Comparison of ENCODE assay signal across 10 cellular contexts in genomic region chr2:74816540-74817331, GRCh38. TPM values are rescaled to one million over a fixed set of nuclear protein-coding genes. Genes with fewer than 3 reads are reported as not detected.
DNase-seq lines count a peak whose midpoint lies in the region; ATAC-seq, FAIRE-seq and TF ChIP-seq lines count a peak whose summit lies in the region.
"Had no signal": no experiment of that assay in that cellular context is flagged by ENCODE, and none has a peak within 500 bp of the region (broad histone marks: within the 10 kb centered on the region; RNA-seq: fewer than 3 reads in every experiment).

No MANE protein-coding gene starts in this region.

- H3K4me3 ChIP-seq in neutrophil (ENCODE audit: low read depth in 1 of 2, low read length in 1 of 2): peak overlapping the region; percentile 53

- no peaks in the 10 kb centered on the region for H3K9me3 ChIP-seq in neutrophil

- H3K4me1 ChIP-seq in neutrophil (ENCODE audit: control insufficient read depth in 1 of 2, insufficient read depth in 1 of 2, low read depth in 1 of 2, low read length in 1 of 2): peaks cover 46 to 49% of the 10 kb centered on the region in 2 experiments

- no peaks in the 10 kb centered on the region for H3K9me3 Mint-ChIP-seq in activated B cell treated with CpG ODN at 0.5 μM for 24 hours
- H3K9me3 Mint-ChIP-seq: activated naive CD8-positive, alpha-beta T cell treated with anti-CD3 and anti-CD28 coated beads, Interleukin-2, amount 50 U/mL, for 24 hours; WTC11 had no signal

- peak overlapping the region; percentile 94 for H3K27ac ChIP-seq in neutrophil

- H3K27me3 Mint-ChIP-seq in activated B cell treated with CpG ODN at 0.5 μM for 24 hours: no peaks in the 10 kb centered on the region

- ATAC-seq in GM18907 (IDR thresholded peaks at IDR 0.05; ENCODE audit: unreplicated experiment) (peak; percentile 73), activated B cell treated with CpG ODN at 0.5 μM for 24 hours (ENCODE audit: low read depth) (no peak), HG02610 (IDR thresholded peaks at IDR 0.05; ENCODE audit: unreplicated experiment) (no peak), GM21723 (IDR thresholded peaks at IDR 0.05; ENCODE audit: unreplicated experiment) (no peak), GM21447 (IDR thresholded peaks at IDR 0.05; ENCODE audit: unreplicated experiment) (no peak)
- ATAC-seq: activated naive CD8-positive, alpha-beta T cell treated with anti-CD3 and anti-CD28 coated beads, Interleukin-2, amount 50 U/mL, for 24 hours; WTC11 had no signal

- H3K4me1 Mint-ChIP-seq in activated B cell treated with CpG ODN at 0.5 μM for 24 hours: peaks cover 18% of the 10 kb centered on the region

- no peak for TF ChIP-seq POLR2A in H54 (IDR thresholded peaks at IDR 0.05; ENCODE audit: low read depth, low read length)

- TF ChIP-seq CTCF in activated B cell treated with CpG ODN at 0.5 μM for 24 hours (IDR thresholded peaks at IDR 0.05): no peak
- TF ChIP-seq CTCF in neutrophil (IDR thresholded peaks at IDR 0.05): no peak

- H3K4me3 Mint-ChIP-seq in activated B cell treated with CpG ODN at 0.5 μM for 24 hours: peak overlapping the region; percentile 21
- H3K4me3 Mint-ChIP-seq: activated naive CD8-positive, alpha-beta T cell treated with anti-CD3 and anti-CD28 coated beads, Interleukin-2, amount 50 U/mL, for 24 hours; WTC11 had no signal

- POLR2A ChIA-PET in activated B cell treated with CpG ODN at 0.5 μM for 24 hours (lab: Charles Lee): no interaction called here

- no peak for FAIRE-seq in H54 (lab: Jason Lieb, UNC)

- DNase-seq in NCI-H2029 (lab: John Stamatoyannopoulos, UW) (peak; percentile 19), activated B cell treated with CpG ODN at 0.5 μM for 24 hours (no peak), H54 (ENCODE audit: insufficient read length, low spot score) (no peak)
- DNase-seq: activated naive CD8-positive, alpha-beta T cell treated with anti-CD3 and anti-CD28 coated beads, Interleukin-2, amount 50 U/mL, for 24 hours had no signal

- intact Hi-C loops in activated B cell treated with CpG ODN at 0.5 μM for 24 hours (cut with micrococcal nuclease): no loop called here

- CTCF ChIA-PET in activated B cell treated with CpG ODN at 0.5 μM for 24 hours (lab: Charles Lee): no interaction called here

- no peaks in the 10 kb centered on the region for H3K36me3 Mint-ChIP-seq in activated B cell treated with CpG ODN at 0.5 μM for 24 hours (ENCODE audit: low read depth)
- H3K36me3 Mint-ChIP-seq: WTC11 had no signal

- no peaks in the 10 kb centered on the region for H3K36me3 ChIP-seq in neutrophil

- H3K27ac Mint-ChIP-seq in activated B cell treated with CpG ODN at 0.5 μM for 24 hours: peak overlapping the region; percentile 55
- H3K27ac Mint-ChIP-seq: activated naive CD8-positive, alpha-beta T cell treated with anti-CD3 and anti-CD28 coated beads, Interleukin-2, amount 50 U/mL, for 24 hours; WTC11 had no signal

- H3K27me3 ChIP-seq in neutrophil: no peaks in the 10 kb centered on the region

RNA-seq across cellular contexts. Expression of gene HK2, which starts 17.2 kb away (rescaled TPM):
- total RNA-seq in activated B cell treated with CpG ODN at 0.5 μM for 24 hours: 14.5 and 15.3 TPM in 2 replicates
